In the genomic region with DNA sequence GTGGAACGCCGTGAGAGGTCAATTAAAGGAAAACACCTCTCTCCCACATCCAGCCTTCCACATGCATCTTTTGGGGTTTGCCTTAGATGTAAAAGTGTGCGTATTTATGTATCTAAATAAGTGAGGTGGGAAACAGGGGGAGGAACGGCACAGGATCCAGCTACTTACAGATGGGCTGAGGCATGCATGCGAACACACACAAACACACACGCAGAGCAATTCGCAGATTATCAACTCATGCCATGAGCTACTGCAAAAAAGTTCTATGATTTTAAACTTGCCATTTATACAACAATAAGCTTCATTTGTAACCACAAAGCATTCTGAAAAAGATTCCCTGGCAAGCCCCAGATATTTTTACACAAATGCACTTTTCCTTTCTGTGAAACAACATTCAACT, we compare ENCODE assay signal across 2 cellular contexts.
TF ChIP-seq lines count a peak whose summit lies in the region.

No MANE protein-coding gene starts in this region.

TF ChIP-seq in IMR-90, 13 proteins besides CTCF, POLR2A, EP300 and RAD21:
- TF ChIP-seq MAFK (IDR thresholded peaks at IDR 0.05; ENCODE audit: low read depth, low read length) (no peak), SMC3 (IDR thresholded peaks at IDR 0.05; ENCODE audit: low read depth, low read length) (no peak), FOS (IDR thresholded peaks at IDR 0.05; ENCODE audit: low read depth, low read length) (no peak), USF2 (IDR thresholded peaks at IDR 0.05; ENCODE audit: low read depth, low read length) (no peak), MXI1 (IDR thresholded peaks at IDR 0.05; ENCODE audit: borderline replicate concordance, low read depth, low read length) (no peak), RCOR1 (IDR thresholded peaks at IDR 0.05; ENCODE audit: insufficient replicate concordance, low read length) (no peak), CEBPB (IDR thresholded peaks at IDR 0.05; ENCODE audit: low read depth, low read length) (no peak), BHLHE40 (IDR thresholded peaks at IDR 0.05; ENCODE audit: low read depth, low read length) (no peak), NFE2L2 (IDR thresholded peaks at IDR 0.05; ENCODE audit: low read depth, low read length) (no peak), MAZ (IDR thresholded peaks at IDR 0.05; ENCODE audit: borderline replicate concordance, low read depth, low read length) (no peak), CHD1 (IDR thresholded peaks at IDR 0.05; ENCODE audit: low read depth, low read length) (no peak), RFX5 (IDR thresholded peaks at IDR 0.05; ENCODE audit: low read depth, low read length) (no peak)
- TF ChIP-seq, protein P1, sequence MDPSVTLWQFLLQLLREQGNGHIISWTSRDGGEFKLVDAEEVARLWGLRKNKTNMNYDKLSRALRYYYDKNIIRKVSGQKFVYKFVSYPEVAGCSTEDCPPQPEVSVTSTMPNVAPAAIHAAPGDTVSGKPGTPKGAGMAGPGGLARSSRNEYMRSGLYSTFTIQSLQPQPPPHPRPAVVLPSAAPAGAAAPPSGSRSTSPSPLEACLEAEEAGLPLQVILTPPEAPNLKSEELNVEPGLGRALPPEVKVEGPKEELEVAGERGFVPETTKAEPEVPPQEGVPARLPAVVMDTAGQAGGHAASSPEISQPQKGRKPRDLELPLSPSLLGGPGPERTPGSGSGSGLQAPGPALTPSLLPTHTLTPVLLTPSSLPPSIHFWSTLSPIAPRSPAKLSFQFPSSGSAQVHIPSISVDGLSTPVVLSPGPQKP (IDR thresholded peaks at IDR 0.05; ENCODE audit: borderline replicate concordance, low read depth, low read length), result no peak

TF ChIP-seq in endothelial cell of umbilical vein, 7 proteins besides CTCF, POLR2A, EP300 and RAD21:
- TF ChIP-seq FOS (IDR thresholded peaks at IDR 0.05; ENCODE audit: borderline replicate concordance, insufficient read depth, low read length), result no peak
- TF ChIP-seq, protein P2, sequence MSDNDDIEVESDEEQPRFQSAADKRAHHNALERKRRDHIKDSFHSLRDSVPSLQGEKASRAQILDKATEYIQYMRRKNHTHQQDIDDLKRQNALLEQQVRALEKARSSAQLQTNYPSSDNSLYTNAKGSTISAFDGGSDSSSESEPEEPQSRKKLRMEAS (IDR thresholded peaks at IDR 0.05; ENCODE audit: insufficient read depth, insufficient read length), result no peak
- TF ChIP-seq MYC (IDR thresholded peaks at IDR 0.05; ENCODE audit: low read depth, low read length), result no peak
- TF ChIP-seq JUN (IDR thresholded peaks at IDR 0.05; ENCODE audit: borderline replicate concordance, insufficient read depth, insufficient read length, low read depth), result no peak
- TF ChIP-seq POLR2AphosphoS5 (IDR thresholded peaks at IDR 0.05; ENCODE audit: insufficient read depth, low read depth, low read length), result no peak
- no peak for TF ChIP-seq EZH2 (IDR thresholded peaks at IDR 0.05; ENCODE audit: borderline replicate concordance, low read depth, low read length, severe bottlenecking)
- TF ChIP-seq GATA2 (IDR thresholded peaks at IDR 0.05; ENCODE audit: insufficient read depth, insufficient read length, low read depth, low read length), result no peak
